11 cellular contexts compared by ENCODE assay signal in genomic region chr2:112640800-112641675, GRCh38. TPM values are rescaled to one million over a fixed set of nuclear protein-coding genes. Genes with fewer than 3 reads are reported as not detected.
DNase-seq lines count a peak whose midpoint lies in the region; ATAC-seq and TF ChIP-seq lines count a peak whose summit lies in the region.
"Had no signal": no experiment of that assay in that cellular context is flagged by ENCODE, and none has a peak within 500 bp of the region (broad histone marks: within the 10 kb centered on the region; RNA-seq: fewer than 3 reads in every experiment).

No MANE protein-coding gene starts in this region.

- H3K4me1 Mint-ChIP-seq in activated T-cell treated with anti-CD3 and anti-CD28 coated beads, Interleukin-2, amount 50 U/mL, for 72 hours (ENCODE audit: low read depth), result peaks cover 59% of the 10 kb centered on the region
- peaks cover 45% of the 10 kb centered on the region for H3K4me1 Mint-ChIP-seq in activated T-cell treated with anti-CD3 and anti-CD28 coated beads, Interleukin-2, amount 50 U/mL, for 24 hours (ENCODE audit: low read depth)
- peaks cover 22 to 38% of the 10 kb centered on the region in 2 donors for H3K4me1 Mint-ChIP-seq in stimulated activated naive B cell treated with anti-CD40 and anti-IgM and Interleukin-4, amounts not matched to agents 10 μg/mL and 1 μg/mL and 100 μg/mL, for 72 hours

- H3K27me3 Mint-ChIP-seq in activated T-cell treated with anti-CD3 and anti-CD28 coated beads, Interleukin-2, amount 50 U/mL, for 72 hours (ENCODE audit: low read depth), result peaks cover 7% of the 10 kb centered on the region
- no peaks in the 10 kb centered on the region for H3K27me3 Mint-ChIP-seq in activated T-cell treated with anti-CD3 and anti-CD28 coated beads, Interleukin-2, amount 50 U/mL, for 24 hours
- H3K27me3 Mint-ChIP-seq in stimulated activated naive B cell treated with anti-CD40 and anti-IgM and Interleukin-4, amounts not matched to agents 10 μg/mL and 1 μg/mL and 100 μg/mL, for 72 hours, result no peaks in the 10 kb centered on the region
- H3K27me3 Mint-ChIP-seq: T-helper 17 cell had no signal

- H3K4me3 Mint-ChIP-seq in activated T-cell treated with anti-CD3 and anti-CD28 coated beads, Interleukin-2, amount 50 U/mL, for 72 hours, result peak overlapping the region; percentile 37 to 55
- no peak overlapping the region for H3K4me3 Mint-ChIP-seq in activated T-cell treated with anti-CD3 and anti-CD28 coated beads, Interleukin-2, amount 50 U/mL, for 24 hours
- H3K4me3 Mint-ChIP-seq in stimulated activated naive B cell treated with anti-CD40 and anti-IgM and Interleukin-4, amounts not matched to agents 10 μg/mL and 1 μg/mL and 100 μg/mL, for 72 hours, result no peak overlapping the region
- H3K4me3 Mint-ChIP-seq: T-helper 17 cell had no signal

- TF ChIP-seq CTCF in fibroblast of pulmonary artery (IDR thresholded peaks at IDR 0.05; ENCODE audit: low read length, missing control alignments), result no peak

- ATAC-seq in activated T-cell treated with anti-CD3 and anti-CD28 coated beads, Interleukin-2, amount 50 U/mL, for 72 hours (replicated peaks in 1 of 2), result no peak
- ATAC-seq in SK-N-SH treated with all-trans-retinoic acid at 6 μM for 48 hours, result peak; percentile 56
- ATAC-seq in stimulated activated naive B cell treated with anti-CD40 and anti-IgM and Interleukin-4, amounts not matched to agents 10 μg/mL and 1 μg/mL and 100 μg/mL, for 72 hours (replicated peaks), result no peak
- no peak for ATAC-seq in HG02973 (IDR thresholded peaks at IDR 0.05; ENCODE audit: unreplicated experiment)
- ATAC-seq: T-helper 17 cell had no signal

- H3K4me3 ChIP-seq in fibroblast of pulmonary artery (replicated peaks; ENCODE audit: low read depth, low read length), result no peak overlapping the region

- H3K9me3 Mint-ChIP-seq in activated T-cell treated with anti-CD3 and anti-CD28 coated beads, Interleukin-2, amount 50 U/mL, for 72 hours, result no peaks in the 10 kb centered on the region
- no peaks in the 10 kb centered on the region for H3K9me3 Mint-ChIP-seq in activated T-cell treated with anti-CD3 and anti-CD28 coated beads, Interleukin-2, amount 50 U/mL, for 24 hours
- H3K9me3 Mint-ChIP-seq in stimulated activated naive B cell treated with anti-CD40 and anti-IgM and Interleukin-4, amounts not matched to agents 10 μg/mL and 1 μg/mL and 100 μg/mL, for 72 hours, result no peaks in the 10 kb centered on the region

- H3K27ac Mint-ChIP-seq in activated T-cell treated with anti-CD3 and anti-CD28 coated beads, Interleukin-2, amount 50 U/mL, for 72 hours, result peak overlapping the region; percentile 27
- no peak overlapping the region for H3K27ac Mint-ChIP-seq in activated T-cell treated with anti-CD3 and anti-CD28 coated beads, Interleukin-2, amount 50 U/mL, for 24 hours
- peak overlapping the region; percentile 5 for H3K27ac Mint-ChIP-seq in stimulated activated naive B cell treated with anti-CD40 and anti-IgM and Interleukin-4, amounts not matched to agents 10 μg/mL and 1 μg/mL and 100 μg/mL, for 72 hours
- H3K27ac Mint-ChIP-seq: T-helper 17 cell had no signal

- no peaks in the 10 kb centered on the region for H3K36me3 Mint-ChIP-seq in activated T-cell treated with anti-CD3 and anti-CD28 coated beads, Interleukin-2, amount 50 U/mL, for 72 hours (ENCODE audit: insufficient read depth in 2 of 2)
- H3K36me3 Mint-ChIP-seq in activated T-cell treated with anti-CD3 and anti-CD28 coated beads, Interleukin-2, amount 50 U/mL, for 24 hours (ENCODE audit: low read depth), result no peaks in the 10 kb centered on the region
- H3K36me3 Mint-ChIP-seq in stimulated activated naive B cell treated with anti-CD40 and anti-IgM and Interleukin-4, amounts not matched to agents 10 μg/mL and 1 μg/mL and 100 μg/mL, for 72 hours, result peaks cover 5 to 6% of the 10 kb centered on the region in 2 donors

- DNase-seq in activated T-cell treated with anti-CD3 and anti-CD28 coated beads, Interleukin-2, amount 50 U/mL, for 72 hours, result peak in 1 of 2 donors; percentile 28
- no peak for DNase-seq in activated T-cell treated with anti-CD3 and anti-CD28 coated beads, Interleukin-2, amount 50 U/mL, for 24 hours
- peak; percentile 82 for DNase-seq in fibroblast of pulmonary artery (ENCODE audit: low read depth)
- DNase-seq in stimulated activated naive B cell treated with anti-CD40 and anti-IgM and Interleukin-4, amounts not matched to agents 10 μg/mL and 1 μg/mL and 100 μg/mL, for 72 hours, result no peak
- DNase-seq in DMS 273 treated with DMSO at 0.1 percent for 48 hours (lab: John Stamatoyannopoulos, UW), result no peak
- DNase-seq in Kasumi-1 (lab: John Stamatoyannopoulos, UW), result no peak
- DNase-seq: C1 segment of cervical spinal cord, NCI-H1694, T-helper 17 cell had no signal

TF ChIP-seq in SK-N-SH treated with all-trans-retinoic acid at 6 μM for 48 hours, 23 proteins besides CTCF, POLR2A, EP300 and RAD21:
- TF ChIP-seq, protein P1, sequence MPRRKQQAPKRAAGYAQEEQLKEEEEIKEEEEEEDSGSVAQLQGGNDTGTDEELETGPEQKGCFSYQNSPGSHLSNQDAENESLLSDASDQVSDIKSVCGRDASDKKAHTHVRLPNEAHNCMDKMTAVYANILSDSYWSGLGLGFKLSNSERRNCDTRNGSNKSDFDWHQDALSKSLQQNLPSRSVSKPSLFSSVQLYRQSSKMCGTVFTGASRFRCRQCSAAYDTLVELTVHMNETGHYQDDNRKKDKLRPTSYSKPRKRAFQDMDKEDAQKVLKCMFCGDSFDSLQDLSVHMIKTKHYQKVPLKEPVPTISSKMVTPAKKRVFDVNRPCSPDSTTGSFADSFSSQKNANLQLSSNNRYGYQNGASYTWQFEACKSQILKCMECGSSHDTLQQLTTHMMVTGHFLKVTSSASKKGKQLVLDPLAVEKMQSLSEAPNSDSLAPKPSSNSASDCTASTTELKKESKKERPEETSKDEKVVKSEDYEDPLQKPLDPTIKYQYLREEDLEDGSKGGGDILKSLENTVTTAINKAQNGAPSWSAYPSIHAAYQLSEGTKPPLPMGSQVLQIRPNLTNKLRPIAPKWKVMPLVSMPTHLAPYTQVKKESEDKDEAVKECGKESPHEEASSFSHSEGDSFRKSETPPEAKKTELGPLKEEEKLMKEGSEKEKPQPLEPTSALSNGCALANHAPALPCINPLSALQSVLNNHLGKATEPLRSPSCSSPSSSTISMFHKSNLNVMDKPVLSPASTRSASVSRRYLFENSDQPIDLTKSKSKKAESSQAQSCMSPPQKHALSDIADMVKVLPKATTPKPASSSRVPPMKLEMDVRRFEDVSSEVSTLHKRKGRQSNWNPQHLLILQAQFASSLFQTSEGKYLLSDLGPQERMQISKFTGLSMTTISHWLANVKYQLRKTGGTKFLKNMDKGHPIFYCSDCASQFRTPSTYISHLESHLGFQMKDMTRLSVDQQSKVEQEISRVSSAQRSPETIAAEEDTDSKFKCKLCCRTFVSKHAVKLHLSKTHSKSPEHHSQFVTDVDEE (CRISPR knock-in tag; IDR thresholded peaks at IDR 0.05), result no peak
- TF ChIP-seq PPARA (CRISPR knock-in tag; IDR thresholded peaks at IDR 0.05; ENCODE audit: borderline replicate concordance), result no peak

RNA-seq across cellular contexts. Expression of gene SLC20A1, which starts 4.7 kb away (rescaled TPM):
- total RNA-seq in activated T-cell treated with anti-CD3 and anti-CD28 coated beads, Interleukin-2, amount 50 U/mL, for 72 hours, result 10 to 100 TPM; 54.3 to 66.1 TPM

RNA-seq across cellular contexts. Expression of gene CHCHD5, which starts 56.6 kb away (rescaled TPM):
- 10 to 100 TPM; 30.4 to 41.8 TPM for total RNA-seq in activated T-cell treated with anti-CD3 and anti-CD28 coated beads, Interleukin-2, amount 50 U/mL, for 72 hours

Comparison
In these comparisons a context has a peak if more than half of its experiments do, and no peak if none do; other contexts are left out.
1. H3K4me3 Mint-ChIP-seq: peak in activated T-cell treated with anti-CD3 and anti-CD28 coated beads, Interleukin-2, amount 50 U/mL, for 72 hours (2 of 2); none in activated T-cell treated with anti-CD3 and anti-CD28 coated beads, Interleukin-2, amount 50 U/mL, for 24 hours (single experiment) and stimulated activated naive B cell treated with anti-CD40 and anti-IgM and Interleukin-4, amounts not matched to agents 10 μg/mL and 1 μg/mL and 100 μg/mL, for 72 hours (0 of 2).